ENCODE assay signal across 8 cellular contexts in genomic region chr16:30949655-30950515, GRCh38. TPM values are rescaled to one million over a fixed set of nuclear protein-coding genes. Genes with fewer than 3 reads are reported as not detected.
DNase-seq lines count a peak whose midpoint lies in the region; ATAC-seq, FAIRE-seq and TF ChIP-seq lines count a peak whose summit lies in the region.

No MANE protein-coding gene starts in this region.

- H2AFZ ChIP-seq in K562 (ENCODE audit: low read depth, low read length), result no peak overlapping the region
- no peak overlapping the region for H2AFZ ChIP-seq in smooth muscle cell (ENCODE audit: low read depth)

- ATAC-seq in GM18868 (IDR thresholded peaks at IDR 0.05; ENCODE audit: unreplicated experiment) (peak; percentile 48), HG03378 (IDR thresholded peaks at IDR 0.05; ENCODE audit: unreplicated experiment) (peak; percentile 58), K562 (peak; percentile 86), GM19324 (IDR thresholded peaks at IDR 0.05; ENCODE audit: low FRiP score, unreplicated experiment) (no peak)

- in situ Hi-C loops in K562 (cut with MboI), result loop anchor here (10.0 to 25.0 kb wide), 2 partner anchors 745 to 912 kb away; partner anchors contain the start of gene ZNF267

- H3K4me2 ChIP-seq in K562 (ENCODE audit: insufficient read depth, low read length) (peak overlapping the region; percentile 98), smooth muscle cell (peak overlapping the region; percentile 92)

- H3K36me3 ChIP-seq in K562 (ENCODE audit: control insufficient read depth, insufficient read depth, low read length) (peaks cover 34% of the 10 kb centered on the region; the same call in 2 of the 3 replicates), smooth muscle cell (ENCODE audit: low read depth) (no peaks in the 10 kb centered on the region)

- H3K36me3 Mint-ChIP-seq in CD14-positive monocyte (peaks cover 7 to 36% of the 10 kb centered on the region in 2 donors), immature natural killer cell (no peaks in the 10 kb centered on the region)

- peak; percentile 99 for FAIRE-seq in K562 (lab: Jason Lieb, UNC)

- TF ChIP-seq POLR2A in K562 (conservative IDR thresholded peaks at IDR 0.05), result peak; percentile 94

- TF ChIP-seq RAD21 in K562 (CRISPR knock-in tag; conservative IDR thresholded peaks at IDR 0.05 in 1 of 2, IDR thresholded peaks at IDR 0.05 in 1 of 2), result no peak

- DNase-seq in CD14-positive monocyte (ENCODE audit: low spot score) (peak; percentile 71), RWPE1 (ENCODE audit: low spot score) (peak; percentile 88), K562 (ENCODE audit: extremely low read depth in 1 of 4, low spot score in 3 of 4) (peak; percentile 69 to 96 (median 77)), immature natural killer cell (peak; percentile 13 to 25 (median 24)), smooth muscle cell (lab: John Stamatoyannopoulos, UW; ENCODE audit: unreplicated experiment) (no peak)

- POLR2A ChIA-PET in RWPE1 (lab: Yijun Ruan, JAX; ENCODE audit: low non-redundant PET) (no interaction called here), K562 (lab: Yijun Ruan, JAX) (interaction anchor here (0.5 to 2.0 kb wide), 8 partner anchors 10 to 1096 kb away, joined by 3 to 10 read pairs (median 3); partner anchors contain the start of genes HSD3B7 and ZNF629)

- no peaks in the 10 kb centered on the region for H4K20me1 ChIP-seq in K562 (replicated peaks; ENCODE audit: control insufficient read depth, insufficient read depth, low read length)
- peaks cover 25% of the 10 kb centered on the region for H4K20me1 ChIP-seq in smooth muscle cell (ENCODE audit: low read depth)

- BruUV-seq in K562 (replicated peaks; lab: Mats Ljungman, UMichigan), result TSS peak; percentile 95

- H3K9me3 ChIP-seq in K562 (replicated peaks; ENCODE audit: control insufficient read depth, insufficient read depth, low read depth, low read length) (no peaks in the 10 kb centered on the region), smooth muscle cell (replicated peaks; ENCODE audit: low read depth) (no peaks in the 10 kb centered on the region)

- no peaks in the 10 kb centered on the region for H3K27me3 ChIP-seq in K562 (ENCODE audit: control insufficient read depth in 2 of 2, insufficient read depth in 2 of 2, low read length in 2 of 2)
- no peaks in the 10 kb centered on the region for H3K27me3 ChIP-seq in smooth muscle cell (ENCODE audit: low read depth)

- CTCF ChIA-PET in RWPE1 (lab: Yijun Ruan, JAX), result interaction anchor here (0.6 to 1.7 kb wide), 5 partner anchors 8 to 115 kb away, joined by 3 to 11 read pairs (median 4); no protein-coding TSS in a partner anchor
- CTCF ChIA-PET in K562 (lab: Yijun Ruan, JAX; ENCODE audit: low intra/inter-chr PET ratio), result no interaction called here

- H3K9ac ChIP-seq in K562 (ENCODE audit: insufficient read depth in 1 of 2, low read depth in 2 of 2, low read length in 2 of 2), result peak overlapping the region; percentile 82 to 94
- H3K9ac ChIP-seq in smooth muscle cell (ENCODE audit: low read depth), result peak overlapping the region; percentile 82

- H3K4me3 ChIP-seq in K562 (peak overlapping the region; percentile 83), smooth muscle cell (peak overlapping the region; percentile 97)

- H3K27ac ChIP-seq in RWPE1 (peak overlapping the region; percentile 98), K562 (ENCODE audit: extremely low read depth, low read depth, low read length) (peak overlapping the region; percentile 87), smooth muscle cell (ENCODE audit: low read depth) (peak overlapping the region; percentile 99)

- H3K4me1 Mint-ChIP-seq in CD14-positive monocyte (peaks cover 22% of the 10 kb centered on the region), immature natural killer cell (peaks cover 23 to 24% of the 10 kb centered on the region in 2 donors)

- H3K9me3 Mint-ChIP-seq in CD14-positive monocyte, result peaks cover 0 to 1% (median 0%) of the 10 kb centered on the region in 7 donors
- no peaks in the 10 kb centered on the region for H3K9me3 Mint-ChIP-seq in immature natural killer cell

- peaks cover 26 to 55% of the 10 kb centered on the region in 2 experiments for H3K4me1 ChIP-seq in K562 (replicated peaks in 1 of 2; ENCODE audit: control insufficient read depth in 2 of 2, insufficient read depth in 2 of 2, low read length in 2 of 2)
- H3K4me1 ChIP-seq in smooth muscle cell (ENCODE audit: low read depth), result peaks cover 9% of the 10 kb centered on the region

- H3K27ac Mint-ChIP-seq in CD14-positive monocyte (peak overlapping the region; percentile 84 to 95 (median 90)), immature natural killer cell (peak overlapping the region; percentile 80 to 94 (median 89))

- 2% methylated on average over 20 of the region's 20 CpGs for WGBS in K562 (ENCODE audit: insufficient coverage, low coverage, missing lambda C conversion rate)
- 6% methylated on average over 20 of the region's 20 CpGs for WGBS in smooth muscle cell (ENCODE audit: low lambda C conversion rate)

- peaks cover 0 to 4% (median 0%) of the 10 kb centered on the region in 3 donors for H3K27me3 Mint-ChIP-seq in CD14-positive monocyte (ENCODE audit: low read depth in 3 of 3)
- peaks cover 0 to 3% (median 0%) of the 10 kb centered on the region in 3 donors for H3K27me3 Mint-ChIP-seq in immature natural killer cell (ENCODE audit: low read depth in 3 of 3)

- intact Hi-C loops in CD14-positive monocyte (cut with micrococcal nuclease), result loop anchor here in 1 of 2 donors (10.0 kb wide), 1 partner anchor 145 kb away; the partner anchor contains the start of gene VKORC1
- intact Hi-C loops in K562 (cut with micrococcal nuclease), result loop anchor here (2.0 to 10.0 kb wide), 3 partner anchors 15 to 505 kb away; partner anchors contain the start of genes ARMC5 and VKORC1

- H3K79me2 ChIP-seq in K562 (ENCODE audit: control insufficient read depth, insufficient read depth, low read length), result peaks cover 32% of the 10 kb centered on the region
- H3K79me2 ChIP-seq in smooth muscle cell (ENCODE audit: low read depth), result no peaks in the 10 kb centered on the region

- TF ChIP-seq CTCF in CD14-positive monocyte (IDR thresholded peaks at IDR 0.05) (no peak), RWPE1 (conservative IDR thresholded peaks at IDR 0.05; ENCODE audit: low read depth) (no peak), K562 (IDR thresholded peaks at IDR 0.05 in 2 of 3, conservative IDR thresholded peaks at IDR 0.05 in 1 of 3; ENCODE audit: insufficient read depth in 2 of 3, low read depth in 1 of 3, low read length in 3 of 3) (peak; percentile 50 to 52 (median 51); a peak in 5 of 6 replicates), smooth muscle cell (IDR thresholded peaks at IDR 0.05; ENCODE audit: borderline replicate concordance, insufficient read depth, poor library complexity, severe bottlenecking) (no peak)

- H3K9me1 ChIP-seq in K562 (ENCODE audit: control insufficient read depth, insufficient read depth, low read length), result peaks cover 4% of the 10 kb centered on the region

- peak; percentile 90 for TF ChIP-seq EP300 in K562 (IDR thresholded peaks at IDR 0.05; ENCODE audit: low read length)

- peaks cover 3% of the 10 kb centered on the region for H3F3A ChIP-seq in smooth muscle cell (ENCODE audit: low read depth)

- H3K4me3 Mint-ChIP-seq in CD14-positive monocyte (peak overlapping the region; percentile 90 to 97), immature natural killer cell (peak overlapping the region; percentile 94 to 96 (median 95))

RNA-seq across cellular contexts. Expression of gene ORAI3, which starts 1.0 kb away (rescaled TPM):
- polyA plus RNA-seq in CD14-positive monocyte, result 10 to 100 TPM; 76.8 to 80.3 TPM
- total RNA-seq in K562 (2011; cell fraction: chromatin; rRNA removed; ENCODE audit: low replicate concordance), result 12.4 and 41.2 TPM in 2 replicates
- 46.8 and 54.4 TPM in 2 replicates for total RNA-seq in K562 (2011; cell fraction: nucleolus; rRNA removed)
- total RNA-seq in K562 (2011; cell fraction: nucleoplasm; rRNA removed), result 36.7 and 43.2 TPM in 2 replicates
- total RNA-seq in K562 (2014; rRNA removed), result 19.0 and 23.5 TPM in 2 replicates
- 6.3 and 7.8 TPM in 2 replicates for total RNA-seq in K562 (2014; rRNA removed; fragmentation: Illumina TruSeq; extraction: Trizol)
- total RNA-seq in K562 (2015; rRNA removed; fragmentation: Illumina TruSeq; extraction: Trizol), result 12.4 and 12.9 TPM in 2 replicates
- 21.9 and 23.3 TPM in 2 replicates for total RNA-seq in K562 (2021)
- polyA plus RNA-seq in K562 (2011; rRNA removed), result 15.8 and 29.7 TPM in 2 replicates
- 44.9 and 57.8 TPM in 2 replicates for polyA plus RNA-seq in K562 (2011; cell fraction: cytosol; rRNA removed)
- 25.0 and 28.3 TPM in 2 replicates for polyA plus RNA-seq in K562 (2011; cell fraction: nucleus; rRNA removed)
- 19.4 and 52.1 TPM in 2 replicates for polyA plus RNA-seq in K562 (2012)
- polyA plus RNA-seq in K562 (2014; fragmentation: Illumina TruSeq; extraction: Trizol), result 14.1 and 18.0 TPM in 2 replicates
- 1 to 10 TPM; 4.9 to 5.8 TPM for polyA plus RNA-seq in K562 (2014; fragmentation: Nextera tagmentation; extraction: Ambion mirVana)
- polyA plus RNA-seq in K562 (2014; rRNA removed), result 16.5 and 19.0 TPM in 2 replicates
- 12.8 and 14.8 TPM in 2 replicates for polyA minus RNA-seq in K562 (2011; rRNA and poly(A)+ RNA removed)
- polyA minus RNA-seq in K562 (2011; cell fraction: cytosol; rRNA and poly(A)+ RNA removed), result 15.8 and 19.1 TPM in 2 replicates
- 9.3 and 12.7 TPM in 2 replicates for polyA minus RNA-seq in K562 (2011; cell fraction: nucleus; rRNA and poly(A)+ RNA removed)
- 10 to 100 TPM; 31.4 to 50.0 (median 40.3) TPM for polyA plus RNA-seq in immature natural killer cell
- total RNA-seq in smooth muscle cell, result 33.7 and 34.9 TPM in 2 replicates
- polyA plus RNA-seq in smooth muscle cell, result 39.4 and 44.0 TPM in 2 replicates

RNA-seq across cellular contexts. Expression of gene SETD1A, which starts 7.7 kb away (rescaled TPM):
- polyA plus RNA-seq in CD14-positive monocyte, result 1 to 10 TPM in 1 of 2 donors, under 1 TPM in 1; 0.16 to 1.3 TPM
- 24.2 and 49.1 TPM in 2 replicates for total RNA-seq in K562 (2011; cell fraction: chromatin; rRNA removed; ENCODE audit: low replicate concordance)
- total RNA-seq in K562 (2011; cell fraction: nucleolus; rRNA removed), result 22.3 and 24.7 TPM in 2 replicates
- total RNA-seq in K562 (2011; cell fraction: nucleoplasm; rRNA removed), result 17.1 and 19.1 TPM in 2 replicates
- total RNA-seq in K562 (2014; rRNA removed), result 4.2 and 7.9 TPM in 2 replicates
- 2.0 and 2.5 TPM in 2 replicates for total RNA-seq in K562 (2014; rRNA removed; fragmentation: Illumina TruSeq; extraction: Trizol)
- total RNA-seq in K562 (2015; rRNA removed; fragmentation: Illumina TruSeq; extraction: Trizol), result 4.6 and 5.7 TPM in 2 replicates
- total RNA-seq in K562 (2021), result 30.2 and 36.0 TPM in 2 replicates
- polyA plus RNA-seq in K562 (2011; rRNA removed), result 2.2 and 3.0 TPM in 2 replicates
- 1.6 and 2.3 TPM in 2 replicates for polyA plus RNA-seq in K562 (2011; cell fraction: cytosol; rRNA removed)
- polyA plus RNA-seq in K562 (2011; cell fraction: nucleus; rRNA removed), result 15.4 and 22.7 TPM in 2 replicates
- polyA plus RNA-seq in K562 (2012), result 17.4 and 52.0 TPM in 2 replicates
- polyA plus RNA-seq in K562 (2014; fragmentation: Illumina TruSeq; extraction: Trizol), result 15.0 and 20.1 TPM in 2 replicates
- polyA plus RNA-seq in K562 (2014; fragmentation: Nextera tagmentation; extraction: Ambion mirVana), result under 1 TPM; 0.08 to 0.14 TPM
- polyA plus RNA-seq in K562 (2014; rRNA removed), result 15.5 and 16.9 TPM in 2 replicates
- polyA minus RNA-seq in K562 (2011; rRNA and poly(A)+ RNA removed), result 1.7 and 2.1 TPM in 2 replicates
- 10.0 and 10.3 TPM in 2 replicates for polyA minus RNA-seq in K562 (2011; cell fraction: cytosol; rRNA and poly(A)+ RNA removed)
- 6.1 and 8.6 TPM in 2 replicates for polyA minus RNA-seq in K562 (2011; cell fraction: nucleus; rRNA and poly(A)+ RNA removed)
- 1 to 10 TPM in 2 of 3 donors, not detected in 1; 1.8 to 2.4 TPM for polyA plus RNA-seq in immature natural killer cell
- 1.9 and 2.9 TPM in 2 replicates for total RNA-seq in smooth muscle cell
- polyA plus RNA-seq in smooth muscle cell, result 1.2 and 3.3 TPM in 2 replicates

RNA-seq across cellular contexts. Expression of gene FBXL19, which starts 26.5 kb away (rescaled TPM):
- polyA plus RNA-seq in CD14-positive monocyte, result under 1 TPM in 1 of 2 donors, not detected in 1; 0.14 TPM
- total RNA-seq in K562 (2011; cell fraction: chromatin; rRNA removed; ENCODE audit: low replicate concordance), result 10.1 and 37.5 TPM in 2 replicates
- total RNA-seq in K562 (2011; cell fraction: nucleolus; rRNA removed), result 30.4 and 31.2 TPM in 2 replicates
- total RNA-seq in K562 (2011; cell fraction: nucleoplasm; rRNA removed), result 14.5 and 15.4 TPM in 2 replicates
- 32.7 and 48.1 TPM in 2 replicates for total RNA-seq in K562 (2014; rRNA removed)
- total RNA-seq in K562 (2014; rRNA removed; fragmentation: Illumina TruSeq; extraction: Trizol), result 6.8 and 6.9 TPM in 2 replicates
- total RNA-seq in K562 (2015; rRNA removed; fragmentation: Illumina TruSeq; extraction: Trizol), result 17.6 and 17.8 TPM in 2 replicates
- 40.4 and 48.0 TPM in 2 replicates for total RNA-seq in K562 (2021)
- polyA plus RNA-seq in K562 (2011; rRNA removed), result 9.1 and 9.9 TPM in 2 replicates
- 12.4 and 47.6 TPM in 2 replicates for polyA plus RNA-seq in K562 (2011; cell fraction: cytosol; rRNA removed)
- 16.9 and 37.2 TPM in 2 replicates for polyA plus RNA-seq in K562 (2011; cell fraction: nucleus; rRNA removed)
- polyA plus RNA-seq in K562 (2012), result 17.7 and 25.5 TPM in 2 replicates
- polyA plus RNA-seq in K562 (2014; fragmentation: Illumina TruSeq; extraction: Trizol), result 7.6 and 18.1 TPM in 2 replicates
- polyA plus RNA-seq in K562 (2014; fragmentation: Nextera tagmentation; extraction: Ambion mirVana), result under 1 TPM in 1 of 2 experiments, not detected in 1; 0.13 TPM
- polyA plus RNA-seq in K562 (2014; rRNA removed), result 22.0 and 26.0 TPM in 2 replicates
- 3.8 and 7.2 TPM in 2 replicates for polyA minus RNA-seq in K562 (2011; rRNA and poly(A)+ RNA removed)
- polyA minus RNA-seq in K562 (2011; cell fraction: cytosol; rRNA and poly(A)+ RNA removed), result 26.1 and 27.7 TPM in 2 replicates
- polyA minus RNA-seq in K562 (2011; cell fraction: nucleus; rRNA and poly(A)+ RNA removed), result 7.5 and 9.4 TPM in 2 replicates
- 1 to 10 TPM in 1 of 3 donors, under 1 TPM in 2; 0.18 to 1.1 (median 0.22) TPM for polyA plus RNA-seq in immature natural killer cell
- total RNA-seq in smooth muscle cell, result 4.5 and 8.5 TPM in 2 replicates
- polyA plus RNA-seq in smooth muscle cell, result 1.3 and 1.6 TPM in 2 replicates

RNA-seq across cellular contexts. Expression of gene HSD3B7, which starts 35.1 kb away (rescaled TPM):
- polyA plus RNA-seq in CD14-positive monocyte (1 to 10 TPM in 1 of 2 donors, under 1 TPM in 1; 0.89 to 4.3 TPM), K562 (2011; rRNA removed) (10.7 and 24.4 TPM in 2 replicates), K562 (2014; fragmentation: Illumina TruSeq; extraction: Trizol) (23.0 and 30.5 TPM in 2 replicates), K562 (2014; fragmentation: Nextera tagmentation; extraction: Ambion mirVana) (1 to 10 TPM; 5.4 to 6.7 TPM), K562 (2014; rRNA removed) (39.3 and 43.9 TPM in 2 replicates), immature natural killer cell (not detected), smooth muscle cell (15.1 and 15.5 TPM in 2 replicates)
- 10.2 and 37.3 TPM in 2 replicates for total RNA-seq in K562 (2011; cell fraction: chromatin; rRNA removed; ENCODE audit: low replicate concordance)
- total RNA-seq in K562 (2011; cell fraction: nucleolus; rRNA removed), result 37.7 and 50.4 TPM in 2 replicates
- 23.5 and 27.4 TPM in 2 replicates for total RNA-seq in K562 (2011; cell fraction: nucleoplasm; rRNA removed)
- total RNA-seq in K562 (2014; rRNA removed) (49.1 and 61.1 TPM in 2 replicates), K562 (2014; rRNA removed; fragmentation: Illumina TruSeq; extraction: Trizol) (7.6 and 10.0 TPM in 2 replicates), K562 (2015; rRNA removed; fragmentation: Illumina TruSeq; extraction: Trizol) (23.6 and 24.1 TPM in 2 replicates), K562 (2021) (43.5 and 51.9 TPM in 2 replicates), smooth muscle cell (5.5 and 10.8 TPM in 2 replicates)
- polyA plus RNA-seq in K562 (2011; cell fraction: cytosol; rRNA removed), result 30.3 and 36.8 TPM in 2 replicates
- polyA plus RNA-seq in K562 (2011; cell fraction: nucleus; rRNA removed), result 40.7 and 47.2 TPM in 2 replicates
- polyA plus RNA-seq in K562 (2012), result 27.3 and 32.5 TPM in 2 replicates
- 4.3 and 5.1 TPM in 2 replicates for polyA minus RNA-seq in K562 (2011; rRNA and poly(A)+ RNA removed)
- 8.5 and 17.7 TPM in 2 replicates for polyA minus RNA-seq in K562 (2011; cell fraction: cytosol; rRNA and poly(A)+ RNA removed)
- 3.9 and 6.8 TPM in 2 replicates for polyA minus RNA-seq in K562 (2011; cell fraction: nucleus; rRNA and poly(A)+ RNA removed)

RNA-seq across cellular contexts. Expression of gene CTF1, which starts 53.5 kb away (rescaled TPM):
- not detected for polyA plus RNA-seq in CD14-positive monocyte
- 2.9 and 6.1 TPM in 2 replicates for total RNA-seq in K562 (2011; cell fraction: chromatin; rRNA removed; ENCODE audit: low replicate concordance)
- 4.2 and 5.5 TPM in 2 replicates for total RNA-seq in K562 (2011; cell fraction: nucleolus; rRNA removed)
- total RNA-seq in K562 (2011; cell fraction: nucleoplasm; rRNA removed), result 6.2 and 12.7 TPM in 2 replicates
- total RNA-seq in K562 (2014; rRNA removed), result 0.36 and 1.0 TPM in 2 replicates
- total RNA-seq in K562 (2014; rRNA removed; fragmentation: Illumina TruSeq; extraction: Trizol), result 0.38 and 0.44 TPM in 2 replicates
- 0.33 and 0.53 TPM in 2 replicates for total RNA-seq in K562 (2015; rRNA removed; fragmentation: Illumina TruSeq; extraction: Trizol)
- 1.8 TPM in 2 replicates for total RNA-seq in K562 (2021)
- 1.9 and 3.6 TPM in 2 replicates for polyA plus RNA-seq in K562 (2011; rRNA removed)
- polyA plus RNA-seq in K562 (2011; cell fraction: cytosol; rRNA removed), result 6.9 and 7.6 TPM in 2 replicates
- polyA plus RNA-seq in K562 (2011; cell fraction: nucleus; rRNA removed), result 11.5 and 14.8 TPM in 2 replicates
- 2.0 and 5.6 TPM in 2 replicates for polyA plus RNA-seq in K562 (2012)
- polyA plus RNA-seq in K562 (2014; fragmentation: Illumina TruSeq; extraction: Trizol), result 2.5 and 2.8 TPM in 2 replicates
- polyA plus RNA-seq in K562 (2014; fragmentation: Nextera tagmentation; extraction: Ambion mirVana), result under 1 TPM; 0.24 to 0.35 TPM
- polyA plus RNA-seq in K562 (2014; rRNA removed), result 1.8 and 2.1 TPM in 2 replicates
- polyA minus RNA-seq in K562 (2011; rRNA and poly(A)+ RNA removed), result 0.98 and 1.7 TPM in 2 replicates
- 1.1 and 1.4 TPM in 2 replicates for polyA minus RNA-seq in K562 (2011; cell fraction: cytosol; rRNA and poly(A)+ RNA removed)
- 1.3 and 1.9 TPM in 2 replicates for polyA minus RNA-seq in K562 (2011; cell fraction: nucleus; rRNA and poly(A)+ RNA removed)
- polyA plus RNA-seq in immature natural killer cell, result not detected
- 0.76 and 1.7 TPM in 2 replicates for total RNA-seq in smooth muscle cell
- polyA plus RNA-seq in smooth muscle cell, result 8.1 and 8.2 TPM in 2 replicates

Comparison
In these comparisons a context has a peak if more than half of its experiments do, and no peak if none do; other contexts are left out.
1. CTCF ChIP-seq: peak in K562 (3 of 3); none in CD14-positive monocyte (single experiment), RWPE1 (single experiment) and smooth muscle cell (single experiment).
2. Peak in every context shown above with its lines, with median percentiles within 50 percentile points of each other: H3K27ac ChIP-seq.